7 cellular contexts compared by ENCODE assay signal in the genomic region with DNA sequence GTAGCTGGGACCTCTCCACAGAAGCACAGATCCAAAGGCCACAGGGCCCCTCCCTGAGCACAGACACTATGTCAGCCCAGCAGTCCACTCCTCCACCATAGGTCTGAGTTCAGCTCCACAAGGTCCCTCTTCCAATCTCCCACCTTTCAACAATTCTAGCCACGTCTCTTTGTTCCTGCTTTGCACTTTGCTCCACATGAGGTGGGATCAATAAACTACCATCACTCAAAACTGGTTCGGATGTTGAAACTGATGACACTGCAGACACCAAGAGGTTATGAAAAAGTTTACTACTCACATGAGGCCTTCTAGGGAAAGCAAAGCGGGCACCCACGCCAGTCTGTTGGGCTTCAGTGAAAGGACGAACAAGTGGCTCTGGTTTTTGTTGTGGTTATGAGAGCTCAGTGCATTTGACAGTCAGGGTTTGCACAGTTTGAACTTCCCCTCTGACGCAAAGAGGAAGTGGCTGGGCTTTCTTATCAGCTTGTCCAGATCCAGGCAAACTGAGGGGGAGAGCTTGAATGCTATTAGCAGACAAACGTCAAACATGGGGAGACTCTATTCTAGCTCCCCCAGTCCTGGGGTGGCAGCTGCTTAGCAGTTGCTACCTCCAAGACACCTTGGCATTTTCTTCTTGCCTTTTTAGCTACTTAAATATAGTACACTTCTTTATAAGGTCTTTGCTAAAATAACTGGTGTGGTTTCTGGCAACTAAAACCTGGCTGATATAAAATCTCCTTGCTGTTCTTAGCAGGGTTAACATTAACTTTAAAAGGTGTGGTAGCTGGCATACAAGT. TPM values are rescaled to one million over a fixed set of nuclear protein-coding genes. Genes with fewer than 3 reads are reported as not detected.
DNase-seq lines count a peak whose midpoint lies in the region; ATAC-seq and TF ChIP-seq lines count a peak whose summit lies in the region.

No MANE protein-coding gene starts in this region.

- H3K4me1 ChIP-seq in neutrophil (ENCODE audit: control insufficient read depth in 1 of 2, insufficient read depth in 1 of 2, low read depth in 1 of 2, low read length in 1 of 2) (peaks cover 65 to 74% of the 10 kb centered on the region in 2 experiments), subcutaneous abdominal adipose tissue (ENCODE audit: control insufficient read depth in 5 of 5, insufficient read depth in 5 of 5, low read length in 5 of 5) (peaks cover 6 to 24% (median 23%) of the 10 kb centered on the region in 5 donors)

- H3K27me3 ChIP-seq in neutrophil (no peaks in the 10 kb centered on the region), subcutaneous abdominal adipose tissue (ENCODE audit: control insufficient read depth in 5 of 5, insufficient read depth in 4 of 5, low read length in 5 of 5) (no peaks in the 10 kb centered on the region)

- H3K27ac ChIP-seq in neutrophil (peak overlapping the region; percentile 97), subcutaneous abdominal adipose tissue (ENCODE audit: low read depth, low read length) (peak overlapping the region; percentile 82)

- no peaks in the 10 kb centered on the region for H3K9me3 Mint-ChIP-seq in effector memory CD8-positive, alpha-beta T cell

- in situ Hi-C loops in G401 (cut with HindIII; ENCODE audit: low sequenced_read_pairs): no loop called here

- peak; percentile 44 for TF ChIP-seq CTCF in neutrophil (IDR thresholded peaks at IDR 0.05)

- H3K4me3 Mint-ChIP-seq in effector memory CD8-positive, alpha-beta T cell: peak overlapping the region; percentile 49 to 68

- peak overlapping the region; percentile 68 to 69 for H3K4me3 ChIP-seq in neutrophil (ENCODE audit: low read depth in 1 of 2, low read length in 1 of 2)
- H3K4me3 ChIP-seq in subcutaneous abdominal adipose tissue (ENCODE audit: low read depth in 1 of 5, low read length in 5 of 5): peak overlapping the region in 4 of 5 donors; percentile 43 to 55 (median 52)

- no peaks in the 10 kb centered on the region for H3K9me3 ChIP-seq in neutrophil
- H3K9me3 ChIP-seq in subcutaneous abdominal adipose tissue (ENCODE audit: control insufficient read depth in 5 of 5, low read length in 5 of 5): no peaks in the 10 kb centered on the region

- peak overlapping the region in 4 of 5 donors; percentile 45 to 77 (median 60) for H3K9ac ChIP-seq in subcutaneous abdominal adipose tissue (ENCODE audit: low read length in 5 of 5)

- ATAC-seq in GM19395 (IDR thresholded peaks at IDR 0.05; ENCODE audit: unreplicated experiment): peak; percentile 96
- ATAC-seq in HG03565 (IDR thresholded peaks at IDR 0.05; ENCODE audit: unreplicated experiment): peak; percentile 92
- peak; percentile 92 for ATAC-seq in effector memory CD8-positive, alpha-beta T cell (replicated peaks)

- DNase-seq in activated CD4-positive, alpha-beta T cell treated with anti-CD3 and anti-CD28 coated beads, Interleukin-2, amount 50 U/mL, for 1 hour: peak; percentile 32
- DNase-seq in effector memory CD8-positive, alpha-beta T cell: peak; percentile 54 to 64 (median 55)
- DNase-seq in G401 (ENCODE audit: low spot score): no peak

- peaks cover 10% of the 10 kb centered on the region for H3K36me3 Mint-ChIP-seq in effector memory CD8-positive, alpha-beta T cell (ENCODE audit: insufficient read depth)

- no peaks in the 10 kb centered on the region for H3K27me3 Mint-ChIP-seq in effector memory CD8-positive, alpha-beta T cell

- peaks cover 19 to 21% of the 10 kb centered on the region in 2 donors for H3K4me1 Mint-ChIP-seq in effector memory CD8-positive, alpha-beta T cell (ENCODE audit: low read depth in 2 of 2)

- peaks cover 17% of the 10 kb centered on the region for H3K36me3 ChIP-seq in neutrophil
- H3K36me3 ChIP-seq in subcutaneous abdominal adipose tissue (ENCODE audit: control insufficient read depth in 5 of 5, insufficient read depth in 5 of 5, low read length in 5 of 5): peaks cover 0 to 19% (median 5%) of the 10 kb centered on the region in 5 donors

- peak overlapping the region; percentile 88 to 97 for H3K27ac Mint-ChIP-seq in effector memory CD8-positive, alpha-beta T cell

RNA-seq across cellular contexts. Expression of a gene that starts 37.8 kb away (rescaled TPM):
- 6.9 and 7.4 TPM in 2 replicates for total RNA-seq in G401 (2014; rRNA removed; shearing (Covaris generic))
